Comparison of ENCODE assay signal across 9 cellular contexts in the genomic region with DNA sequence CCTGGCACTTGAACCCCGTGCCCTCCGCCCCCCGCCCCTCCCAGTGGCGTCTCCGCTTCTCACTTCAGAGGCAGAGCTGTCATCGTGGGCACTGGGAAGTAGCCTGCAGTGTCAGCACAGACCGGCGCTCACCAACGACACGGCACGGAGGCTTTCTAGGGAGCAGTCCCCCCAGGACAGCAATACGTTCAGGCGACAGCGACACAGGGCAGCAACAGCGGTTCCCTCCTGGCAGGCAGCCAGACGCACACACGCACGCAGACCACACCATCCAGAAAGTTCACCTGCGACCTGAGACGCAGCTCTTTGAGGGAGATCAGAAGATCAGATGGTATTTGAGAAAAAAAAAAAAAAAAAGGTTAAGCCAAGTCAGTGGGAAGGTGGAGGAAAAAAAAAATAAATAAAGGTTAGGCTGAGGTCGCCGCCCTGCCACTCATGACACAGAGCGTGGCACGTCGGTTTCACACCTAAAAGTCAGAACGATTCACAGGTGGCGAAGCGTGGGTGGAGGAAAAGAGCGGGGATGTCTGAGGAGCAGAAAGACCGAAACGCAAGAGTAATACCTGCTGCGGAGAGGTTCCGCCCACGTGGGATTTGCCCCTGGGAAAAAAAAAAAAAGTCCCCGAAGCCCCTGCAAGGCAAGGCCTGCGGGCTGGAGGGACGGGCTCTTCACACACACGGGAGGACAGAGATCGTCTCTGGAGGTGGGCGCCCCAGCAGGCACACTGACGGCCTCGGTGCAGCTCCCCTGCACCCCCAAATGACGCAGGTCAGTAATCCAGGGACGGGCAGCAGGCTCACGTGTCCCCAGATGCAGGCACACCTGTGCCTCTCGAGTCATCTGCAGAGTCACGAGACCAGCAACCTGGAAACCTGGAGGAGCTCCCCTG.
DNase-seq lines count a peak whose midpoint lies in the region; ATAC-seq and TF ChIP-seq lines count a peak whose summit lies in the region.
"Had no signal": no experiment of that assay in that cellular context is flagged by ENCODE, and none has a peak within 500 bp of the region (broad histone marks: within the 10 kb centered on the region; RNA-seq: fewer than 3 reads in every experiment).

No MANE protein-coding gene starts in this region.

- H3K4me3 ChIP-seq in GM12875 (ENCODE audit: low read depth, low read length), result peak overlapping the region; percentile 39
- H3K4me3 ChIP-seq: cardiac muscle cell had no signal

- DNase-seq in effector CD4-positive, alpha-beta T cell, result peak; percentile 76
- peak; percentile 82 to 95 for DNase-seq in stimulated activated CD8-positive, alpha-beta memory T cell treated with anti-CD3 and anti-CD28 coated beads, Interleukin-7, amount 100 ng/mL, for 48 hours (ENCODE audit: extremely low read depth in 1 of 2, low read depth in 1 of 2)
- DNase-seq in A172 (ENCODE audit: low spot score) (no peak), GM19238 (ENCODE audit: insufficient read length, low spot score) (no peak)

- ATAC-seq in HG02642 (IDR thresholded peaks at IDR 0.05; ENCODE audit: poor library complexity, unreplicated experiment) (peak; percentile 45), SK-N-SH treated with all-trans-retinoic acid at 6 μM for 48 hours (no peak)
- peak; percentile 83 to 85 for ATAC-seq in activated CD4-positive, CD25-positive, alpha-beta regulatory T cell treated with anti-CD3 and anti-CD28 coated beads, Interleukin-2, amount 50 U/mL, for 24 hours

- no peak for TF ChIP-seq CTCF in GM12875 (IDR thresholded peaks at IDR 0.05; ENCODE audit: borderline replicate concordance, insufficient read depth, low read depth, low read length)

TF ChIP-seq in SK-N-SH treated with all-trans-retinoic acid at 6 μM for 48 hours, 23 proteins besides CTCF, POLR2A, EP300 and RAD21:
- TF ChIP-seq SNAI2 (CRISPR knock-in tag; IDR thresholded peaks at IDR 0.05), result no peak
- TF ChIP-seq ZNF565 (CRISPR knock-in tag; conservative IDR thresholded peaks at IDR 0.05; ENCODE audit: low read depth), result no peak
- TF ChIP-seq, protein P1, sequence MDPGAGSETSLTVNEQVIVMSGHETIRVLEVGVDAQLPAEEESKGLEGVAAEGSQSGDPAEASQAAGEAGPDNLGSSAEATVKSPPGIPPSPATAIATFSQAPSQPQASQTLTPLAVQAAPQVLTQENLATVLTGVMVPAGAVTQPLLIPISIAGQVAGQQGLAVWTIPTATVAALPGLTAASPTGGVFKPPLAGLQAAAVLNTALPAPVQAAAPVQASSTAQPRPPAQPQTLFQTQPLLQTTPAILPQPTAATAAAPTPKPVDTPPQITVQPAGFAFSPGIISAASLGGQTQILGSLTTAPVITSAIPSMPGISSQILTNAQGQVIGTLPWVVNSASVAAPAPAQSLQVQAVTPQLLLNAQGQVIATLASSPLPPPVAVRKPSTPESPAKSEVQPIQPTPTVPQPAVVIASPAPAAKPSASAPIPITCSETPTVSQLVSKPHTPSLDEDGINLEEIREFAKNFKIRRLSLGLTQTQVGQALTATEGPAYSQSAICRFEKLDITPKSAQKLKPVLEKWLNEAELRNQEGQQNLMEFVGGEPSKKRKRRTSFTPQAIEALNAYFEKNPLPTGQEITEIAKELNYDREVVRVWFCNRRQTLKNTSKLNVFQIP (CRISPR knock-in tag; IDR thresholded peaks at IDR 0.05; ENCODE audit: borderline replicate concordance, low read depth), result no peak
- TF ChIP-seq RARB (CRISPR knock-in tag; IDR thresholded peaks at IDR 0.05), result no peak
- TF ChIP-seq, protein P2, sequence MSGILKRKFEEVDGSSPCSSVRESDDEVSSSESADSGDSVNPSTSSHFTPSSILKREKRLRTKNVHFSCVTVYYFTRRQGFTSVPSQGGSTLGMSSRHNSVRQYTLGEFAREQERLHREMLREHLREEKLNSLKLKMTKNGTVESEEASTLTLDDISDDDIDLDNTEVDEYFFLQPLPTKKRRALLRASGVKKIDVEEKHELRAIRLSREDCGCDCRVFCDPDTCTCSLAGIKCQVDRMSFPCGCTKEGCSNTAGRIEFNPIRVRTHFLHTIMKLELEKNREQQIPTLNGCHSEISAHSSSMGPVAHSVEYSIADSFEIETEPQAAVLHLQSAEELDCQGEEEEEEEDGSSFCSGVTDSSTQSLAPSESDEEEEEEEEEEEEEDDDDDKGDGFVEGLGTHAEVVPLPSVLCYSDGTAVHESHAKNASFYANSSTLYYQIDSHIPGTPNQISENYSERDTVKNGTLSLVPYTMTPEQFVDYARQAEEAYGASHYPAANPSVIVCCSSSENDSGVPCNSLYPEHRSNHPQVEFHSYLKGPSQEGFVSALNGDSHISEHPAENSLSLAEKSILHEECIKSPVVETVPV (CRISPR knock-in tag; IDR thresholded peaks at IDR 0.05), result no peak
- TF ChIP-seq, protein P3, sequence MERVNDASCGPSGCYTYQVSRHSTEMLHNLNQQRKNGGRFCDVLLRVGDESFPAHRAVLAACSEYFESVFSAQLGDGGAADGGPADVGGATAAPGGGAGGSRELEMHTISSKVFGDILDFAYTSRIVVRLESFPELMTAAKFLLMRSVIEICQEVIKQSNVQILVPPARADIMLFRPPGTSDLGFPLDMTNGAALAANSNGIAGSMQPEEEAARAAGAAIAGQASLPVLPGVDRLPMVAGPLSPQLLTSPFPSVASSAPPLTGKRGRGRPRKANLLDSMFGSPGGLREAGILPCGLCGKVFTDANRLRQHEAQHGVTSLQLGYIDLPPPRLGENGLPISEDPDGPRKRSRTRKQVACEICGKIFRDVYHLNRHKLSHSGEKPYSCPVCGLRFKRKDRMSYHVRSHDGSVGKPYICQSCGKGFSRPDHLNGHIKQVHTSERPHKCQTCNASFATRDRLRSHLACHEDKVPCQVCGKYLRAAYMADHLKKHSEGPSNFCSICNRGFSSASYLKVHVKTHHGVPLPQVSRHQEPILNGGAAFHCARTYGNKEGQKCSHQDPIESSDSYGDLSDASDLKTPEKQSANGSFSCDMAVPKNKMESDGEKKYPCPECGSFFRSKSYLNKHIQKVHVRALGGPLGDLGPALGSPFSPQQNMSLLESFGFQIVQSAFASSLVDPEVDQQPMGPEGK (CRISPR knock-in tag; IDR thresholded peaks at IDR 0.05; ENCODE audit: borderline replicate concordance), result no peak
- TF ChIP-seq, protein P4, sequence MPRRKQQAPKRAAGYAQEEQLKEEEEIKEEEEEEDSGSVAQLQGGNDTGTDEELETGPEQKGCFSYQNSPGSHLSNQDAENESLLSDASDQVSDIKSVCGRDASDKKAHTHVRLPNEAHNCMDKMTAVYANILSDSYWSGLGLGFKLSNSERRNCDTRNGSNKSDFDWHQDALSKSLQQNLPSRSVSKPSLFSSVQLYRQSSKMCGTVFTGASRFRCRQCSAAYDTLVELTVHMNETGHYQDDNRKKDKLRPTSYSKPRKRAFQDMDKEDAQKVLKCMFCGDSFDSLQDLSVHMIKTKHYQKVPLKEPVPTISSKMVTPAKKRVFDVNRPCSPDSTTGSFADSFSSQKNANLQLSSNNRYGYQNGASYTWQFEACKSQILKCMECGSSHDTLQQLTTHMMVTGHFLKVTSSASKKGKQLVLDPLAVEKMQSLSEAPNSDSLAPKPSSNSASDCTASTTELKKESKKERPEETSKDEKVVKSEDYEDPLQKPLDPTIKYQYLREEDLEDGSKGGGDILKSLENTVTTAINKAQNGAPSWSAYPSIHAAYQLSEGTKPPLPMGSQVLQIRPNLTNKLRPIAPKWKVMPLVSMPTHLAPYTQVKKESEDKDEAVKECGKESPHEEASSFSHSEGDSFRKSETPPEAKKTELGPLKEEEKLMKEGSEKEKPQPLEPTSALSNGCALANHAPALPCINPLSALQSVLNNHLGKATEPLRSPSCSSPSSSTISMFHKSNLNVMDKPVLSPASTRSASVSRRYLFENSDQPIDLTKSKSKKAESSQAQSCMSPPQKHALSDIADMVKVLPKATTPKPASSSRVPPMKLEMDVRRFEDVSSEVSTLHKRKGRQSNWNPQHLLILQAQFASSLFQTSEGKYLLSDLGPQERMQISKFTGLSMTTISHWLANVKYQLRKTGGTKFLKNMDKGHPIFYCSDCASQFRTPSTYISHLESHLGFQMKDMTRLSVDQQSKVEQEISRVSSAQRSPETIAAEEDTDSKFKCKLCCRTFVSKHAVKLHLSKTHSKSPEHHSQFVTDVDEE (CRISPR knock-in tag; IDR thresholded peaks at IDR 0.05), result no peak
- no peak for TF ChIP-seq ZFP3 (CRISPR knock-in tag; IDR thresholded peaks at IDR 0.05)
- TF ChIP-seq OSR1 (CRISPR knock-in tag; IDR thresholded peaks at IDR 0.05), result no peak
- no peak for TF ChIP-seq PPARA (CRISPR knock-in tag; IDR thresholded peaks at IDR 0.05; ENCODE audit: borderline replicate concordance)

Comparison
In these comparisons a context has a peak if more than half of its experiments do, and no peak if none do; other contexts are left out.
1. DNase-seq: peak in effector CD4-positive, alpha-beta T cell (single experiment) and stimulated activated CD8-positive, alpha-beta memory T cell treated with anti-CD3 and anti-CD28 coated beads, Interleukin-7, amount 100 ng/mL, for 48 hours (2 of 2); none in A172 (single experiment) and GM19238 (single experiment).